In the genomic region with DNA sequence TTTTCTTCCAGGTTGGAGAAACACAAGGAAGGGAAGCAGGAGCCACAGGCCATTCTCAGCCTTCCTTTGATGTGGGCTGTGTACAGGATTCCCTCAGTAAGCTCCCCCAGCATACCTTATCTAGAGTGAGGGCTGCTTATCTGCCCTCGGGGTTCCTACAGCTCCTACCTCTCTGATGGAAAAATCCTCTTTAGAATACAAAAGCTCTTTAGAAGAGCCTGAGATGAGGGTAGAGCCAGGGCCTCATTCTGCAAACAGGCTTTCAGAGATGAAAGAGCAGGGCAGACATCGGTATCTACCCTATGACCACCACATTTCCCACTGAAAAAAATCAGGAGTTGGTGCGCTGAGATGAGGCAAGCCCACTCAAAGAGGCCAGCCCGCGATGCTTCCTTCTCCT, we compare ENCODE assay signal across 31 cellular contexts.
A peak's percentile ranks its signal among the peaks of the same experiment; 100 is the strongest.
DNase-seq lines count a peak whose midpoint lies in the region; ATAC-seq and TF ChIP-seq lines count a peak whose summit lies in the region.
"Had no signal": no experiment of that assay in that cellular context is flagged by ENCODE, and none has a peak within 500 bp of the region (broad histone marks: within the 10 kb centered on the region; RNA-seq: fewer than 3 reads in every experiment).

No MANE protein-coding gene starts in this region.

- no peak overlapping the region for H3K14ac ChIP-seq in trophoblast cell (ENCODE audit: low read length)

- H3K36me3 ChIP-seq in H7 (replicated peaks; ENCODE audit: control insufficient read depth, insufficient read depth, low read length) (peaks cover 10% of the 10 kb centered on the region), endodermal cell (ENCODE audit: control insufficient read depth, insufficient read depth, low read length) (peaks cover 21% of the 10 kb centered on the region), trophoblast cell (ENCODE audit: control insufficient read depth in 1 of 2, insufficient read depth in 2 of 2, low read length in 2 of 2) (peaks cover 18 to 29% of the 10 kb centered on the region in 2 experiments)
- H3K36me3 ChIP-seq: SJCRH30 had no signal

- no peak overlapping the region for H3K18ac ChIP-seq in trophoblast cell (ENCODE audit: low read length)

- no peaks in the 10 kb centered on the region for H3K27me3 Mint-ChIP-seq in endodermal cell (ENCODE audit: insufficient read depth)
- H3K27me3 Mint-ChIP-seq: activated B cell treated with CpG ODN at 0.5 μM for 24 hours had no signal

- H2AK5ac ChIP-seq in trophoblast cell (ENCODE audit: low read length) = no peak overlapping the region

- peak overlapping the region; percentile 55 for H3K27ac ChIP-seq in endodermal cell (ENCODE audit: low read depth, low read length)
- peak overlapping the region; percentile 13 for H3K27ac ChIP-seq in trophoblast cell (ENCODE audit: low read depth, low read length)
- H3K27ac ChIP-seq: right atrium auricular region, SJCRH30, spleen, thoracic aorta had no signal

- H3K36me3 Mint-ChIP-seq in endodermal cell (ENCODE audit: low read depth) = peaks cover 51% of the 10 kb centered on the region
- H3K36me3 Mint-ChIP-seq in activated naive CD4-positive, alpha-beta T cell treated with anti-CD3 and anti-CD28 coated beads, Interleukin-2, amount 50 U/mL, for 72 hours = peaks cover 0 to 5% of the 10 kb centered on the region in 2 donors
- H3K36me3 Mint-ChIP-seq: CD8-positive, alpha-beta memory T cell had no signal

- H2BK5ac ChIP-seq in trophoblast cell (ENCODE audit: low read depth, low read length, poor library complexity) = no peak overlapping the region

- H3K79me1 ChIP-seq in trophoblast cell (ENCODE audit: low read length) = peaks cover 12% of the 10 kb centered on the region

- no peaks in the 10 kb centered on the region for H3K27me3 ChIP-seq in H7 (ENCODE audit: control insufficient read depth, insufficient read depth, low read length)
- no peaks in the 10 kb centered on the region for H3K27me3 ChIP-seq in endodermal cell (ENCODE audit: control insufficient read depth, insufficient read depth, low read length, poor library complexity, severe bottlenecking)
- no peaks in the 10 kb centered on the region for H3K27me3 ChIP-seq in trophoblast cell (ENCODE audit: insufficient read depth, low read length)
- H3K27me3 ChIP-seq: MG63, right atrium auricular region, spleen, vagina had no signal

- no peak overlapping the region for H4K12ac ChIP-seq in trophoblast cell (ENCODE audit: low read depth, low read length)

- H3K27ac Mint-ChIP-seq in endodermal cell = peak overlapping the region; percentile 92
- H3K27ac Mint-ChIP-seq in activated naive CD4-positive, alpha-beta T cell treated with anti-CD3 and anti-CD28 coated beads, Interleukin-2, amount 50 U/mL, for 72 hours = no peak overlapping the region
- H3K27ac Mint-ChIP-seq: activated B cell treated with CpG ODN at 0.5 μM for 24 hours; CD8-positive, alpha-beta memory T cell; stimulated activated naive CD8-positive, alpha-beta T cell treated with anti-CD3 and anti-CD28 coated beads, Interleukin-15, Interleukin-2, amounts not matched to agents 100 ng/mL and 50 ng/mL, for 24 hours had no signal

- no peak overlapping the region for H4K91ac ChIP-seq in trophoblast cell (ENCODE audit: low read depth, low read length)

- peak overlapping the region; percentile 29 for H3K4me3 Mint-ChIP-seq in endodermal cell
- H3K4me3 Mint-ChIP-seq: activated B cell treated with CpG ODN at 0.5 μM for 24 hours; CD8-positive, alpha-beta memory T cell; stimulated activated naive CD8-positive, alpha-beta T cell treated with anti-CD3 and anti-CD28 coated beads, Interleukin-15, Interleukin-2, amounts not matched to agents 100 ng/mL and 50 ng/mL, for 24 hours had no signal

- 29% methylated on average over 3 to 5 of the region's 5 CpGs for WGBS in endodermal cell (ENCODE audit: insufficient coverage in 1 of 2, insufficient read length in 1 of 2), 2 experiments
- WGBS in trophoblast cell (ENCODE audit: extremely low coverage, insufficient coverage, insufficient read length) = no CpG with 5 or more reads among the region's 5 CpGs

- H3K4me3 ChIP-seq in H7 (ENCODE audit: insufficient read depth, low read depth, low read length) (no peak overlapping the region), endodermal cell (ENCODE audit: low read length) (peak overlapping the region; percentile 42), trophoblast cell (ENCODE audit: low read depth, low read length) (no peak overlapping the region)
- H3K4me3 ChIP-seq: MG63, right atrium auricular region, SJCRH30, spleen, thoracic aorta, vagina had no signal

- no peak for ATAC-seq in activated naive CD4-positive, alpha-beta T cell treated with anti-CD3 and anti-CD28 coated beads, Interleukin-2, amount 50 U/mL, for 72 hours
- ATAC-seq: left lobe of liver had no signal

- H3K4me1 ChIP-seq in endodermal cell (ENCODE audit: control insufficient read depth, insufficient read depth, low read length) (peaks cover 36% of the 10 kb centered on the region), trophoblast cell (ENCODE audit: control insufficient read depth in 1 of 2, insufficient read depth in 2 of 2, low read length in 2 of 2) (peaks cover 9 to 18% of the 10 kb centered on the region in 2 experiments)
- H3K4me1 ChIP-seq: SJCRH30 had no signal

- no peaks in the 10 kb centered on the region for H3K9me3 ChIP-seq in endodermal cell (ENCODE audit: control insufficient read depth, low read length)
- no peaks in the 10 kb centered on the region for H3K9me3 ChIP-seq in trophoblast cell (ENCODE audit: insufficient read depth, low read depth, low read length)
- H3K9me3 ChIP-seq: MG63, right atrium auricular region, SJCRH30, thoracic aorta, vagina had no signal

- H3K4me2 ChIP-seq in trophoblast cell (ENCODE audit: low read length) = no peak overlapping the region

- no peak overlapping the region for H3K23ac ChIP-seq in trophoblast cell (ENCODE audit: low read length)

- H2AFZ ChIP-seq in trophoblast cell (ENCODE audit: insufficient read depth, low read length, poor library complexity) = no peak overlapping the region

- H3K79me2 ChIP-seq in trophoblast cell (ENCODE audit: control insufficient read depth, insufficient read depth, low read length, poor library complexity) = peaks cover 2% of the 10 kb centered on the region

- H3K9me3 Mint-ChIP-seq in endodermal cell = no peaks in the 10 kb centered on the region
- H3K9me3 Mint-ChIP-seq in activated naive CD4-positive, alpha-beta T cell treated with anti-CD3 and anti-CD28 coated beads, Interleukin-2, amount 50 U/mL, for 72 hours = peaks cover 4 to 5% of the 10 kb centered on the region in 2 donors
- H3K9me3 Mint-ChIP-seq: activated B cell treated with CpG ODN at 0.5 μM for 24 hours had no signal

- TF ChIP-seq CTCF in endodermal cell (conservative IDR thresholded peaks at IDR 0.05) = no peak

- peaks cover 71% of the 10 kb centered on the region for H3K4me1 Mint-ChIP-seq in endodermal cell
- H3K4me1 Mint-ChIP-seq: activated B cell treated with CpG ODN at 0.5 μM for 24 hours; CD8-positive, alpha-beta memory T cell had no signal

- H4K8ac ChIP-seq in trophoblast cell (ENCODE audit: low read depth, low read length) = no peak overlapping the region

- DNase-seq in H7 (peak; percentile 35), NCI-H82 (lab: John Stamatoyannopoulos, UW) (peak; percentile 40), endodermal cell (peak; percentile 77), trophoblast cell (peak; percentile 56 to 62), activated gamma-delta T cell (lab: John Stamatoyannopoulos, UW) (no peak), NK-92 (lab: John Stamatoyannopoulos, UW; ENCODE audit: unreplicated experiment) (no peak)
- no peak for DNase-seq in activated naive CD4-positive, alpha-beta T cell treated with anti-CD3 and anti-CD28 coated beads, Interleukin-2, amount 50 U/mL, for 72 hours (ENCODE audit: low spot score in 2 of 2)
- DNase-seq: activated B cell treated with CpG ODN at 0.5 μM for 24 hours; activated CD4-positive, alpha-beta T cell treated with anti-CD3 and anti-CD28 coated beads, Interleukin-2, amount 50 U/mL, for 4 hours; activated naive CD4-positive, alpha-beta T cell treated with Interleukin-2 at 50 U/mL for 16 hours; activated T-cell treated with anti-CD3 and anti-CD28 coated beads, Interleukin-2, amount 50 U/mL, for 48 hours; CD8-positive, alpha-beta memory T cell; cerebellar nuclear complex; DMS 273 treated with DMSO at 0.1 percent for 48 hours; foreskin melanocyte; KG1; mesenchymal stem cell; MG63; NCI-H1105 treated with DMSO at 0.1 percent for 48 hours; NCI-H1930; NCI-H526 treated with DMSO at 0.1 percent for 48 hours; SJCRH30; spleen; stimulated activated CD8-positive, alpha-beta memory T cell treated with anti-CD3 and anti-CD28 coated beads, Interleukin-4, amount 100 ng/mL, for 48 hours; SW 1271; T1000 had no signal

- H2BK12ac ChIP-seq in trophoblast cell (ENCODE audit: low read length) = no peak overlapping the region

- H3K4ac ChIP-seq in trophoblast cell (ENCODE audit: low read depth, low read length) = no peak overlapping the region

- no peak overlapping the region for H2BK120ac ChIP-seq in trophoblast cell (ENCODE audit: insufficient read depth, low read length, poor library complexity)

- H3K9ac ChIP-seq in endodermal cell (ENCODE audit: extremely low read depth, low read length, poor library complexity, severe bottlenecking) = no peak overlapping the region
- no peak overlapping the region for H3K9ac ChIP-seq in trophoblast cell (ENCODE audit: low read length)

Comparison
In these comparisons a context has a peak if more than half of its experiments do, and no peak if none do; other contexts are left out.
1. DNase-seq: peak in H7 (single experiment), NCI-H82 (single experiment), endodermal cell (single experiment) and trophoblast cell (2 of 2); none in activated gamma-delta T cell (single experiment), activated naive CD4-positive, alpha-beta T cell treated with anti-CD3 and anti-CD28 coated beads, Interleukin-2, amount 50 U/mL, for 72 hours (0 of 2) and NK-92 (single experiment).